6 cellular contexts compared by ENCODE assay signal in genomic region chr6:118801257-118801656, GRCh38.
"Had no signal": no experiment of that assay in that cellular context is flagged by ENCODE, and none has a peak within 500 bp of the region (broad histone marks: within the 10 kb centered on the region; RNA-seq: fewer than 3 reads in every experiment).

No MANE protein-coding gene starts in this region.

- H3K4me3 ChIP-seq: transverse colon had no signal

- H3K9me3 ChIP-seq: transverse colon had no signal

- FAIRE-seq: colon had no signal

- H3K27me3 ChIP-seq: brain microvascular endothelial cell, foreskin keratinocyte, transverse colon had no signal

- H3K36me3 ChIP-seq: brain microvascular endothelial cell, transverse colon had no signal

- H3K27ac Mint-ChIP-seq: nephron progenitor cell, progenitor cell of endocrine pancreas had no signal

- H3K27me3 Mint-ChIP-seq: progenitor cell of endocrine pancreas had no signal

- H3K27ac ChIP-seq: brain microvascular endothelial cell, foreskin keratinocyte, transverse colon had no signal
